In genomic region chr5:172774561-172775271, GRCh38 we compare ENCODE assay signal across 10 cellular contexts. TPM values are rescaled to one million over a fixed set of nuclear protein-coding genes. Genes with fewer than 3 reads are reported as not detected.
DNase-seq lines count a peak whose midpoint lies in the region; ATAC-seq and TF ChIP-seq lines count a peak whose summit lies in the region.
"Had no signal": no experiment of that assay in that cellular context is flagged by ENCODE, and none has a peak within 500 bp of the region (broad histone marks: within the 10 kb centered on the region; RNA-seq: fewer than 3 reads in every experiment).

No MANE protein-coding gene starts in this region.

- WGBS in heart left ventricle, 4 donors: 88 to 95% (median 91%) methylated on average over 7 of the region's 7 CpGs

- peak overlapping the region in 1 of 2 donors; percentile 100 for H3K9ac ChIP-seq in colonic mucosa (ENCODE audit: low read depth in 2 of 2, low read length in 2 of 2)

- intact Hi-C loops in left ventricle myocardium inferior (cut with micrococcal nuclease): loop anchor here (10.0 kb wide), 1 partner anchor 160 kb away; no protein-coding TSS in a partner anchor
- intact Hi-C loops in heart left ventricle (cut with DNase I): loop anchor here in 8 of 10 donors (5.0 to 10.0 kb wide), 10 partner anchors 57 to 158 kb away; partner anchors contain the start of gene ERGIC1 (in 1 of the 8)
- intact Hi-C loops in colonic mucosa (cut with DNase I): loop anchor here (5.0 kb wide), 2 partner anchors 73 to 128 kb away; no protein-coding TSS in a partner anchor
- intact Hi-C loops in upper lobe of right lung (cut with DNase I): loop anchor here (10.0 kb wide), 2 partner anchors 90 to 130 kb away; no protein-coding TSS in a partner anchor

- H3K27me3 ChIP-seq in left ventricle myocardium inferior (ENCODE audit: low read depth) (no peaks in the 10 kb centered on the region), heart left ventricle (no peaks in the 10 kb centered on the region), colonic mucosa (no peaks in the 10 kb centered on the region), upper lobe of right lung (no peaks in the 10 kb centered on the region)

- peaks cover 32% of the 10 kb centered on the region for H3K4me1 Mint-ChIP-seq in neural crest cell

- H3K4me3 ChIP-seq in left ventricle myocardium inferior (no peak overlapping the region), heart left ventricle (no peak overlapping the region), colonic mucosa (no peak overlapping the region), upper lobe of right lung (no peak overlapping the region)

- H3K36me3 ChIP-seq in left ventricle myocardium inferior (peaks cover 4% of the 10 kb centered on the region), heart left ventricle (peaks cover 0 to 4% (median 3%) of the 10 kb centered on the region in 9 donors), colonic mucosa (no peaks in the 10 kb centered on the region), upper lobe of right lung (peaks cover 4% of the 10 kb centered on the region)

- TF ChIP-seq CTCF in left ventricle myocardium inferior (IDR thresholded peaks at IDR 0.05; ENCODE audit: borderline replicate concordance) (no peak), heart left ventricle (IDR thresholded peaks at IDR 0.05) (no peak), colonic mucosa (IDR thresholded peaks at IDR 0.05) (no peak), neural crest cell (conservative IDR thresholded peaks at IDR 0.05) (no peak), upper lobe of right lung (IDR thresholded peaks at IDR 0.05) (no peak)

- no peak overlapping the region for H3K27ac Mint-ChIP-seq in neural crest cell (ENCODE audit: unreplicated experiment)

- no peak for TF ChIP-seq POLR2A in heart left ventricle (IDR thresholded peaks at IDR 0.05)

- H3K9me3 Mint-ChIP-seq in neural crest cell: no peaks in the 10 kb centered on the region

- peak overlapping the region; percentile 41 for H3K4me3 Mint-ChIP-seq in neural crest cell

- DNase-seq in left ventricle myocardium inferior (no peak), heart left ventricle (no peak), colonic mucosa (no peak), neural crest cell (ENCODE audit: low read depth, low spot score) (no peak), upper lobe of right lung (no peak), NCI-H2196 treated with DMSO at 0.1 percent for 48 hours (lab: John Stamatoyannopoulos, UW; ENCODE audit: unreplicated experiment) (no peak), KG1 (lab: John Stamatoyannopoulos, UW) (no peak)
- DNase-seq: effector CD8-positive, alpha-beta T cell; KBM-7 had no signal

- ATAC-seq in heart left ventricle (no peak), upper lobe of right lung (no peak), HG03521 (IDR thresholded peaks at IDR 0.05; ENCODE audit: unreplicated experiment) (no peak)

- H3K9me3 ChIP-seq in left ventricle myocardium inferior (replicated peaks) (no peaks in the 10 kb centered on the region), heart left ventricle (no peaks in the 10 kb centered on the region), colonic mucosa (no peaks in the 10 kb centered on the region), upper lobe of right lung (no peaks in the 10 kb centered on the region)

- H3K27me3 Mint-ChIP-seq in neural crest cell (ENCODE audit: low read depth): peaks cover 4% of the 10 kb centered on the region

- peak overlapping the region; percentile 98 for H3K27ac ChIP-seq in left ventricle myocardium inferior (replicated peaks)
- peak overlapping the region in 4 of 12 donors; percentile 95 to 100 (median 100) for H3K27ac ChIP-seq in heart left ventricle
- H3K27ac ChIP-seq in colonic mucosa: peak overlapping the region; percentile 100
- peak overlapping the region; percentile 99 for H3K27ac ChIP-seq in upper lobe of right lung

- H3K36me3 Mint-ChIP-seq in neural crest cell (ENCODE audit: low read depth): no peaks in the 10 kb centered on the region

- H3K4me1 ChIP-seq in left ventricle myocardium inferior (peaks cover 44% of the 10 kb centered on the region), heart left ventricle (peaks cover 0 to 75% (median 17%) of the 10 kb centered on the region in 12 donors), colonic mucosa (peaks cover 24% of the 10 kb centered on the region), upper lobe of right lung (peaks cover 67% of the 10 kb centered on the region)

RNA-seq across cellular contexts. Expression of gene DUSP1, which starts 3.7 kb away (rescaled TPM):
- 85.0 TPM for total RNA-seq in left ventricle myocardium inferior
- 100 to 1,000 TPM in 4 of 9 donors, 10 to 100 TPM in 5; 39.9 to 335 (median 78.2) TPM for total RNA-seq in heart left ventricle
- 100 to 1,000 TPM in 1 of 2 donors, 10 to 100 TPM in 1; 24.3 to 116 TPM for polyA plus RNA-seq in heart left ventricle
- total RNA-seq in colonic mucosa: 100 to 1,000 TPM in 1 of 2 donors, 10 to 100 TPM in 1; 61.7 to 102 TPM
- 20.6 and 20.9 TPM in 2 replicates for total RNA-seq in neural crest cell
- 382 TPM for total RNA-seq in upper lobe of right lung

RNA-seq across cellular contexts. Expression of gene ERGIC1, which starts 59.3 kb away (rescaled TPM):
- total RNA-seq in left ventricle myocardium inferior (79.4 TPM), heart left ventricle (100 to 1,000 TPM in 1 of 9 donors, 10 to 100 TPM in 8; 67.0 to 109 (median 84.9) TPM), colonic mucosa (100 to 1,000 TPM; 173 to 191 TPM), neural crest cell (106 and 108 TPM in 2 replicates), upper lobe of right lung (186 TPM)
- polyA plus RNA-seq in heart left ventricle: 100 to 1,000 TPM in 1 of 2 donors, 10 to 100 TPM in 1; 66.6 to 115 TPM
